Comparison of ENCODE assay signal across 1 cellular context in genomic region chr21:25639167-25639921, GRCh38.
A peak's percentile ranks its signal among the peaks of the same experiment; 100 is the strongest.
TF ChIP-seq lines count a peak whose summit lies in the region.

A gene with protein sequence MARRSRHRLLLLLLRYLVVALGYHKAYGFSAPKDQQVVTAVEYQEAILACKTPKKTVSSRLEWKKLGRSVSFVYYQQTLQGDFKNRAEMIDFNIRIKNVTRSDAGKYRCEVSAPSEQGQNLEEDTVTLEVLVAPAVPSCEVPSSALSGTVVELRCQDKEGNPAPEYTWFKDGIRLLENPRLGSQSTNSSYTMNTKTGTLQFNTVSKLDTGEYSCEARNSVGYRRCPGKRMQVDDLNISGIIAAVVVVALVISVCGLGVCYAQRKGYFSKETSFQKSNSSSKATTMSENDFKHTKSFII (plus strand): TSS chr21:25639258. CDS start chr21:25639822, 564 bp downstream.

TF ChIP-seq in HEK293, 187 proteins besides CTCF, POLR2A, EP300 and RAD21 (continued from another document):
- TF ChIP-seq ZNF501 (tag by site-specific recombination; IDR thresholded peaks at IDR 0.05): no peak
- peak; percentile 56; the same call in 1 of the 2 replicates for TF ChIP-seq YY1 (tag by site-specific recombination; IDR thresholded peaks at IDR 0.05)
- TF ChIP-seq ZNF341 (tag by site-specific recombination; IDR thresholded peaks at IDR 0.05; ENCODE audit: low read depth): peak; percentile 72
- TF ChIP-seq SP3 (tag by site-specific recombination; IDR thresholded peaks at IDR 0.05): peak; percentile 42
- no peak for TF ChIP-seq ZNF544 (tag by site-specific recombination; IDR thresholded peaks at IDR 0.05)
- TF ChIP-seq SP7 (tag by site-specific recombination; IDR thresholded peaks at IDR 0.05): peak; percentile 31; the same call in 1 of the 2 replicates
- TF ChIP-seq GLI2 (tag by site-specific recombination; IDR thresholded peaks at IDR 0.05; ENCODE audit: borderline replicate concordance, low read depth): no peak
- TF ChIP-seq ZBTB20 (tag by site-specific recombination; IDR thresholded peaks at IDR 0.05): peak; percentile 63
- TF ChIP-seq ZNF555 (tag by site-specific recombination; conservative IDR thresholded peaks at IDR 0.05): no peak
- TF ChIP-seq ZNF624 (tag by site-specific recombination; IDR thresholded peaks at IDR 0.05): no peak
- 0 out of 2 replicates have a peak, but pooled peaks have one; percentile 29 for TF ChIP-seq ZNF394 (tag by site-specific recombination; IDR thresholded peaks at IDR 0.05; ENCODE audit: borderline replicate concordance)
- TF ChIP-seq OSR2 (tag by site-specific recombination; IDR thresholded peaks at IDR 0.05): peak; percentile 49; the same call in 1 of the 2 replicates
- TF ChIP-seq ZNF2 (tag by site-specific recombination; IDR thresholded peaks at IDR 0.05): 0 out of 2 replicates have a peak, but pooled peaks have one; percentile 36
- peak; percentile 38; the same call in 1 of the 2 replicates for TF ChIP-seq KLF9 (tag by site-specific recombination; IDR thresholded peaks at IDR 0.05; ENCODE audit: low read depth)
- TF ChIP-seq ZNF549 (tag by site-specific recombination; IDR thresholded peaks at IDR 0.05): no peak
- TF ChIP-seq, protein P1, sequence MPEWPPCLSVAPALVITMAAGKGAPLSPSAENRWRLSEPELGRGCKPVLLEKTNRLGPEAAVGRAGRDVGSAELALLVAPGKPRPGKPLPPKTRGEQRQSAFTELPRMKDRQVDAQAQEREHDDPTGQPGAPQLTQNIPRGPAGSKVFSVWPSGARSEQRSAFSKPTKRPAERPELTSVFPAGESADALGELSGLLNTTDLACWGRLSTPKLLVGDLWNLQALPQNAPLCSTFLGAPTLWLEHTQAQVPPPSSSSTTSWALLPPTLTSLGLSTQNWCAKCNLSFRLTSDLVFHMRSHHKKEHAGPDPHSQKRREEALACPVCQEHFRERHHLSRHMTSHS (tag by site-specific recombination; IDR thresholded peaks at IDR 0.05): no peak
- peak; percentile 67 for TF ChIP-seq ZBTB10 (tag by site-specific recombination; IDR thresholded peaks at IDR 0.05)
- TF ChIP-seq ZNF366 (tag by site-specific recombination; conservative IDR thresholded peaks at IDR 0.05): peak; percentile 46; the same call in 1 of the 2 replicates
- 0 out of 2 replicates have a peak, but pooled peaks have one; percentile 19 for TF ChIP-seq ZXDB (tag by site-specific recombination; IDR thresholded peaks at IDR 0.05)
- no peak for TF ChIP-seq HOXD13 (CRISPR knock-in tag; IDR thresholded peaks at IDR 0.05; ENCODE audit: borderline replicate concordance)
- TF ChIP-seq KLF16 (tag by site-specific recombination; IDR thresholded peaks at IDR 0.05): peak; percentile 45; the same call in 1 of the 2 replicates
- peak; percentile 83 for TF ChIP-seq ZFHX2 (tag by site-specific recombination; conservative IDR thresholded peaks at IDR 0.05)
- TF ChIP-seq, protein P2, sequence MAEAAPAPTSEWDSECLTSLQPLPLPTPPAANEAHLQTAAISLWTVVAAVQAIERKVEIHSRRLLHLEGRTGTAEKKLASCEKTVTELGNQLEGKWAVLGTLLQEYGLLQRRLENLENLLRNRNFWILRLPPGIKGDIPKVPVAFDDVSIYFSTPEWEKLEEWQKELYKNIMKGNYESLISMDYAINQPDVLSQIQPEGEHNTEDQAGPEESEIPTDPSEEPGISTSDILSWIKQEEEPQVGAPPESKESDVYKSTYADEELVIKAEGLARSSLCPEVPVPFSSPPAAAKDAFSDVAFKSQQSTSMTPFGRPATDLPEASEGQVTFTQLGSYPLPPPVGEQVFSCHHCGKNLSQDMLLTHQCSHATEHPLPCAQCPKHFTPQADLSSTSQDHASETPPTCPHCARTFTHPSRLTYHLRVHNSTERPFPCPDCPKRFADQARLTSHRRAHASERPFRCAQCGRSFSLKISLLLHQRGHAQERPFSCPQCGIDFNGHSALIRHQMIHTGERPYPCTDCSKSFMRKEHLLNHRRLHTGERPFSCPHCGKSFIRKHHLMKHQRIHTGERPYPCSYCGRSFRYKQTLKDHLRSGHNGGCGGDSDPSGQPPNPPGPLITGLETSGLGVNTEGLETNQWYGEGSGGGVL (tag by site-specific recombination; IDR thresholded peaks at IDR 0.05): peak; percentile 92
- peak; percentile 40 for TF ChIP-seq ZEB2 (tag by site-specific recombination; IDR thresholded peaks at IDR 0.05)
- TF ChIP-seq PRDM2 (tag by site-specific recombination; IDR thresholded peaks at IDR 0.05; ENCODE audit: borderline replicate concordance): no peak
- peak; percentile 90 for TF ChIP-seq GLIS2 (tag by site-specific recombination; IDR thresholded peaks at IDR 0.05)
- TF ChIP-seq ZBTB8A (tag by site-specific recombination; IDR thresholded peaks at IDR 0.05): peak; percentile 34; the same call in 1 of the 2 replicates
- TF ChIP-seq EGR2 (tag by site-specific recombination; IDR thresholded peaks at IDR 0.05; ENCODE audit: low read depth): peak; percentile 73
